Comparison of ENCODE assay signal across 8 cellular contexts in the genomic region with DNA sequence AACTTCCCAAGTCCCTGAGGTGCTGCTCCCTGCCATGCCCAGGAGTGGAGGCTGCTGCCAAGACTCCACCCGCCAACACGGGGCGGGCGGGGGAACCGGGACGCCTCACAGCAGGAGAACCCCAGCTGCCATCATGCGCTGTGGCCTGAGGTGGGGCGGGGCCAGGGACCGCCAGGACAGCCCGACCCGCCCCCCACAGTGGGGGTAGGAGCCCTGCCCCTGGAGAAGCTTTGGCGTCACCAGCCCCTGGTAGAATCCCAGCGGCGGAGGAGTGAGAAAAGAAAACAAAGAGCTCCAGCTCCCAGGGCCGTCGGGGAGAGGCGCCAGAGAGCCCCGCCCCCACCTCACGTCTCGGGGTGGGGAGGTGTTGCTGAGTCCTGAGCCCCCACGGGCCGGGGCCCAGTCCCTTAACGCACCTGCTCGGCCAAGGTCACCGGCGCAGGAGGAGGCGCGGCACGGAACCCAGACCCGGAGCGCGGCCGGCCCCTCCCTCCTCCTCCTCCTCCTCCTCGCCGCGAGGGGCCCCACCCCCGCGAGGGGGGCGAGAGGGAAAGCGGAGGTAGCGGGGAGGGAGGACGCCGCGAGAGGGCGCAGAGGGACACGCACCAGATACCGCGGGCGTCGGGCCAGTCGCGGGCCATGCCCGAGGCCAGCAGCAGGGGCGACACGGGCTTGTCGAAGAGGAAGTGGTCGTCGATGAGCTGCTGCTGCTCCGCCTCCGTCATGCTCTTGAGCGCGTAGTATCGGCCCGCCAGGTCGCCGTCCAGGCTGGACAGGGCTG. TPM values are rescaled to one million over a fixed set of nuclear protein-coding genes. Genes with fewer than 3 reads are reported as not detected.
A peak's percentile ranks its signal among the peaks of the same experiment; 100 is the strongest.
DNase-seq lines count a peak whose midpoint lies in the region; ATAC-seq and TF ChIP-seq lines count a peak whose summit lies in the region.

No MANE protein-coding gene starts in this region.

- DNase-seq in RKO (ENCODE audit: low spot score), result peak; percentile 64
- DNase-seq in activated gamma-delta T cell (lab: John Stamatoyannopoulos, UW), result peak; percentile 58
- DNase-seq in foreskin melanocyte, result peak; percentile 40

- H3F3A ChIP-seq in DOHH2 (ENCODE audit: control insufficient read depth, insufficient read depth), result peaks cover 11% of the 10 kb centered on the region

- H3K9me3 ChIP-seq in DOHH2 (ENCODE audit: control insufficient read depth, insufficient read depth, low read length), result no peaks in the 10 kb centered on the region
- H3K9me3 ChIP-seq in HUES64 (ENCODE audit: insufficient read depth, low read depth, low read length), result no peaks in the 10 kb centered on the region
- H3K9me3 ChIP-seq in neuron (ENCODE audit: low read length), result no peaks in the 10 kb centered on the region
- H3K9me3 ChIP-seq in thymus (ENCODE audit: control insufficient read depth), result peaks cover 1% of the 10 kb centered on the region

- no peak for ATAC-seq in HG03571 (IDR thresholded peaks at IDR 0.05; ENCODE audit: unreplicated experiment)

- H3K27me3 ChIP-seq in DOHH2 (ENCODE audit: control insufficient read depth, low read length), result peaks cover 25% of the 10 kb centered on the region
- H3K27me3 ChIP-seq in HUES64 (ENCODE audit: insufficient read depth, low read length), result peaks cover 21% of the 10 kb centered on the region
- H3K27me3 ChIP-seq in neuron (ENCODE audit: insufficient read depth, low read length), result no peaks in the 10 kb centered on the region
- peaks cover 39% of the 10 kb centered on the region for H3K27me3 ChIP-seq in thymus (ENCODE audit: control insufficient read depth, insufficient read depth)

- H2AFZ ChIP-seq in neuron (ENCODE audit: low read depth, low read length), result no peak overlapping the region

- peak overlapping the region; percentile 71 for H3K4me3 ChIP-seq in DOHH2 (ENCODE audit: low read length)
- H3K4me3 ChIP-seq in HUES64 (ENCODE audit: low read length), result peak overlapping the region; percentile 70
- peak overlapping the region; percentile 84 for H3K4me3 ChIP-seq in neuron (ENCODE audit: low read length)
- peak overlapping the region; percentile 58 for H3K4me3 ChIP-seq in thymus (ENCODE audit: low read length)

- H3K36me3 ChIP-seq in DOHH2 (ENCODE audit: control insufficient read depth, low read length) (no peaks in the 10 kb centered on the region), HUES64 (ENCODE audit: insufficient read depth, low read length) (peaks cover 16% of the 10 kb centered on the region), neuron (ENCODE audit: insufficient read depth, low read length) (peaks cover 23% of the 10 kb centered on the region), thymus (ENCODE audit: control insufficient read depth, insufficient read depth) (no peaks in the 10 kb centered on the region)

- 5% methylated on average over 55 of the region's 66 CpGs for WGBS in HUES64
- 4% methylated on average over 66 of the region's 66 CpGs for WGBS in thymus

- peak overlapping the region; percentile 43; the same call in 1 of the 2 replicates for H3K9ac ChIP-seq in HUES64 (ENCODE audit: low read depth, low read length)

- TF ChIP-seq CTCF in DOHH2 (IDR thresholded peaks at IDR 0.05; ENCODE audit: low read depth, low read length, poor library complexity, severe bottlenecking), result peak; percentile 69

- no peaks in the 10 kb centered on the region for H3K9me2 ChIP-seq in DOHH2 (replicated peaks; ENCODE audit: control insufficient read depth, low read length)

- H3K4me1 ChIP-seq in DOHH2 (ENCODE audit: control insufficient read depth, low read length), result peaks cover 23% of the 10 kb centered on the region
- peaks cover 5% of the 10 kb centered on the region for H3K4me1 ChIP-seq in HUES64 (ENCODE audit: insufficient read depth, low read length)
- peaks cover 63% of the 10 kb centered on the region for H3K4me1 ChIP-seq in neuron (ENCODE audit: insufficient read depth, low read length)
- peaks cover 10% of the 10 kb centered on the region for H3K4me1 ChIP-seq in thymus (ENCODE audit: control insufficient read depth, insufficient read depth, low read length)

- 0 out of 2 replicates have a peak, but pooled peaks cover 6% of the 10 kb centered on the region for H4K20me1 ChIP-seq in DOHH2 (ENCODE audit: control insufficient read depth, insufficient read depth, low read depth, low read length)

- peak overlapping the region; percentile 83 for H3K4me2 ChIP-seq in DOHH2 (ENCODE audit: low read length)

- H3K27ac ChIP-seq in DOHH2 (ENCODE audit: low read depth, low read length), result no peak overlapping the region
- H3K27ac ChIP-seq in HUES64 (ENCODE audit: low read depth, low read length), result peak overlapping the region; percentile 55; the same call in 1 of the 2 replicates
- H3K27ac ChIP-seq in thymus (ENCODE audit: low read depth), result no peak overlapping the region

- H3K79me2 ChIP-seq in DOHH2 (ENCODE audit: control insufficient read depth, low read length), result no peaks in the 10 kb centered on the region

RNA-seq across cellular contexts. Expression of gene CKB, which starts 1.8 kb away (rescaled TPM):
- 324 TPM for polyA plus RNA-seq in HUES64 (2013, experiment 1 of 2)
- 386 TPM for polyA plus RNA-seq in HUES64 (2013, experiment 2 of 2)
- 37.9 TPM for polyA plus RNA-seq in thymus

RNA-seq across cellular contexts. Expression of gene TRMT61A, which starts 8.1 kb away (rescaled TPM):
- polyA plus RNA-seq in HUES64 (2013, experiment 1 of 2), result 9.3 TPM
- polyA plus RNA-seq in HUES64 (2013, experiment 2 of 2), result 8.2 TPM
- polyA plus RNA-seq in thymus, result 8.6 TPM

RNA-seq across cellular contexts. Expression of gene BAG5, which starts 41.6 kb away (rescaled TPM):
- 20.5 TPM for polyA plus RNA-seq in HUES64 (2013, experiment 1 of 2)
- polyA plus RNA-seq in HUES64 (2013, experiment 2 of 2), result 21.2 TPM
- polyA plus RNA-seq in thymus, result 12.5 TPM

RNA-seq across cellular contexts. Expression of gene COA8, which starts 41.9 kb away (rescaled TPM):
- 21.1 TPM for polyA plus RNA-seq in HUES64 (2013, experiment 1 of 2)
- 31.8 TPM for polyA plus RNA-seq in HUES64 (2013, experiment 2 of 2)
- 39.2 TPM for polyA plus RNA-seq in thymus
